In the genomic region with DNA sequence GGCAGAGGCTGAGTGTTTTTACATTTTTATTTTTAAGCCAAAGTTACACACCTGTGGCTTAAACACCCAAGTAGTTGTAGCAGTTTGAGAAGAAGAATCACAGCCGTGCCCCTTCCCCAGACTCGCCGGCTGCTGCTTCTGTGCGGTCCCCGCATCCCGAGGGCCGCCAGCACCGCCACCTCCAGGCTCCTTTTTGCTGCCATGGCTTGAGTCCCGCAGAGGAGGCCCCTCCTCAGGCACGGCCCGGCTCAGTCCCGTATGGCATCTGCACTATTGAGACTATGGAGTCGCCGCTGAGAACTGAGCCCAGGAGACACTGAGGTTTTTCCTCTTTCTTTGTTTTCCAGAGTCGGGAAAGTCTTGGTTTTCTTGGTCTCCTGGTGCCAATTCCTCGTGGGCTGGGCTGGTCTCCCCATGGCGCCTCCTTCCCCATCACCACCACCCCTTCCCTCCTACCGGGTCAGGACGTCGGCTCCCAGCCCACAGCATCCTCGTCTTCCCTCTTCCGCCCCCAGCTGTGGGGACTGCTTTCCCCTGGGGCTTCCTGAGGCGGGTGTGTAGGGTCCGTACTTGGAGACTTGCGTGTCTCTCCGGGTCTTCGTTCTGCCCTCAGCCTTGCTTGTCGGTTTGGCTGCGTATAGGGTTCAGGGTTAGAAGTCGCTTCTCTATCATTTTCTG, we compare ENCODE assay signal across 20 cellular contexts. TPM values are rescaled to one million over a fixed set of nuclear protein-coding genes. Genes with fewer than 3 reads are reported as not detected.
DNase-seq lines count a peak whose midpoint lies in the region; ATAC-seq, FAIRE-seq and TF ChIP-seq lines count a peak whose summit lies in the region.
"Had no signal": no experiment of that assay in that cellular context is flagged by ENCODE, and none has a peak within 500 bp of the region (broad histone marks: within the 10 kb centered on the region; RNA-seq: fewer than 3 reads in every experiment).

No MANE protein-coding gene starts in this region.

- H3K27ac ChIP-seq in left ventricle myocardium inferior (replicated peaks) (no peak overlapping the region), neuronal stem cell (replicated peaks; ENCODE audit: low read length) (no peak overlapping the region)
- H3K27ac ChIP-seq: Peyer's patch had no signal

- no peaks in the 10 kb centered on the region for H3K4me1 ChIP-seq in left ventricle myocardium inferior
- H3K4me1 ChIP-seq in neuronal stem cell (ENCODE audit: control insufficient read depth in 2 of 2, insufficient read depth in 1 of 2, low read depth in 1 of 2, low read length in 2 of 2) = no peaks in the 10 kb centered on the region
- H3K4me1 ChIP-seq: Peyer's patch had no signal

- H3K4me2 ChIP-seq in neuronal stem cell (ENCODE audit: insufficient read depth, low read length, poor library complexity, severe bottlenecking) = no peak overlapping the region

- peak; percentile 30 for DNase-seq in Right ventricle myocardium superior
- DNase-seq in left ventricle myocardium inferior = no peak
- no peak for DNase-seq in central memory CD8-positive, alpha-beta T cell (ENCODE audit: low spot score in 2 of 2)
- DNase-seq in neuronal stem cell (ENCODE audit: low spot score) = no peak
- no peak for DNase-seq in AML-193 (lab: John Stamatoyannopoulos, UW)
- DNase-seq in D721Med (ENCODE audit: insufficient read length, low spot score) = no peak
- no peak for DNase-seq in NCI-H345 (lab: John Stamatoyannopoulos, UW)
- DNase-seq: DMS79, Karpas-422, MV-4-11, NCI-H1105 treated with DMSO at 0.1 percent for 48 hours, NCI-H2029 treated with DMSO at 0.1 percent for 48 hours, NCI-H2171 treated with DMSO at 0.1 percent for 48 hours, NCI-H446, NCI-H526 had no signal

- H3K36me3 Mint-ChIP-seq in central memory CD8-positive, alpha-beta T cell (ENCODE audit: insufficient read depth) = peaks cover 17% of the 10 kb centered on the region

- H3K36me3 ChIP-seq in left ventricle myocardium inferior (peaks cover 55% of the 10 kb centered on the region), neuronal stem cell (replicated peaks in 1 of 2; ENCODE audit: control insufficient read depth in 2 of 2, insufficient read depth in 2 of 2, low read length in 2 of 2) (peaks cover 29 to 33% of the 10 kb centered on the region in 2 donors)

- no CpG with 5 or more reads among the region's 30 CpGs for WGBS in neuronal stem cell (ENCODE audit: extremely low coverage in 2 of 2, insufficient read length in 2 of 2, insufficient replicate concordance in 1 of 2), 2 donors

- ATAC-seq in Right ventricle myocardium superior (ENCODE audit: poor library complexity) = no peak
- no peak for ATAC-seq in central memory CD8-positive, alpha-beta T cell (replicated peaks; ENCODE audit: extremely low read depth, poor library complexity, severe bottlenecking)

- no peak overlapping the region for H2AK5ac ChIP-seq in neuronal stem cell (ENCODE audit: low read depth, low read length)

- H2BK120ac ChIP-seq in neuronal stem cell (ENCODE audit: low read depth, low read length) = no peak overlapping the region

- H3K79me1 ChIP-seq in neuronal stem cell (ENCODE audit: low read depth, low read length) = peaks cover 6% of the 10 kb centered on the region

- peak overlapping the region; percentile 64 for H3K18ac ChIP-seq in neuronal stem cell (ENCODE audit: low read length)

- no peak overlapping the region for H3K9ac ChIP-seq in neuronal stem cell (ENCODE audit: low read depth, low read length, poor library complexity)

- intact Hi-C loops in Right ventricle myocardium superior (cut with DNase I) = no loop called here
- intact Hi-C loops in left ventricle myocardium inferior (cut with micrococcal nuclease) = no loop called here

- no peak overlapping the region for H2AFZ ChIP-seq in neuronal stem cell (ENCODE audit: low read length)

- no peak overlapping the region for H2BK5ac ChIP-seq in neuronal stem cell (ENCODE audit: low read length)

- no peak overlapping the region for H3K4ac ChIP-seq in neuronal stem cell (ENCODE audit: low read length)

- H3K4me3 Mint-ChIP-seq in central memory CD8-positive, alpha-beta T cell = no peak overlapping the region

- H3K9me3 ChIP-seq in left ventricle myocardium inferior (replicated peaks) = no peaks in the 10 kb centered on the region
- H3K9me3 ChIP-seq in neuronal stem cell (replicated peaks in 1 of 2; ENCODE audit: control insufficient read depth in 2 of 2, insufficient read depth in 1 of 2, low read depth in 1 of 2, low read length in 2 of 2) = no peaks in the 10 kb centered on the region

- no peaks in the 10 kb centered on the region for H3K4me1 Mint-ChIP-seq in central memory CD8-positive, alpha-beta T cell

- H3K27me3 ChIP-seq in left ventricle myocardium inferior (ENCODE audit: low read depth) = no peaks in the 10 kb centered on the region
- H3K27me3 ChIP-seq in neuronal stem cell (ENCODE audit: control insufficient read depth in 3 of 3, insufficient read depth in 3 of 3, low read depth in 1 of 3, low read length in 3 of 3) = no peaks in the 10 kb centered on the region
- H3K27me3 ChIP-seq: Peyer's patch had no signal

- H4K91ac ChIP-seq in neuronal stem cell (ENCODE audit: low read depth, low read length, poor library complexity) = no peak overlapping the region

- H2BK15ac ChIP-seq in neuronal stem cell (ENCODE audit: low read length) = no peak overlapping the region

- H3K14ac ChIP-seq in neuronal stem cell (ENCODE audit: low read length) = no peak overlapping the region

- H3K4me3 ChIP-seq in left ventricle myocardium inferior (no peak overlapping the region), neuronal stem cell (ENCODE audit: low read length in 2 of 2) (no peak overlapping the region)
- H3K4me3 ChIP-seq: Peyer's patch had no signal

- no peak overlapping the region for H4K8ac ChIP-seq in neuronal stem cell (ENCODE audit: low read depth, low read length)

- peak overlapping the region; percentile 73 for H2BK12ac ChIP-seq in neuronal stem cell (ENCODE audit: low read length)

- FAIRE-seq in D721Med (lab: Jason Lieb, UNC) = no peak
- FAIRE-seq: H54 had no signal

- TF ChIP-seq CTCF in left ventricle myocardium inferior (IDR thresholded peaks at IDR 0.05; ENCODE audit: borderline replicate concordance) = no peak
- no peak for TF ChIP-seq CTCF in D721Med (IDR thresholded peaks at IDR 0.05; ENCODE audit: insufficient read depth, missing control alignments)

- no peak overlapping the region for H3K23ac ChIP-seq in neuronal stem cell (ENCODE audit: low read depth, low read length, poor library complexity)

- H3K9me3 Mint-ChIP-seq in central memory CD8-positive, alpha-beta T cell = no peaks in the 10 kb centered on the region

- H3K27me3 Mint-ChIP-seq in central memory CD8-positive, alpha-beta T cell = no peaks in the 10 kb centered on the region

- peak overlapping the region; percentile 35 for H3K27ac Mint-ChIP-seq in central memory CD8-positive, alpha-beta T cell (ENCODE audit: low read depth)

RNA-seq across cellular contexts. Expression of gene CDH15, which starts 32.6 kb away (rescaled TPM):
- not detected for total RNA-seq in Right ventricle myocardium superior
- not detected for total RNA-seq in left ventricle myocardium inferior
- polyA plus RNA-seq in neuronal stem cell (2013, experiment 1 of 2) = 0.03 TPM
- 0.03 TPM for polyA plus RNA-seq in neuronal stem cell (2013, experiment 2 of 2)
- total RNA-seq: A172, OCI-LY7, Peyer's patch, SK-MEL-5 had no signal

RNA-seq across cellular contexts. Expression of gene ACSF3, which starts 45.3 kb away (rescaled TPM):
- total RNA-seq in Right ventricle myocardium superior = 15.5 TPM
- total RNA-seq in left ventricle myocardium inferior = 16.7 TPM
- polyA plus RNA-seq in neuronal stem cell (2013, experiment 1 of 2) = 8.9 TPM
- 9.7 TPM for polyA plus RNA-seq in neuronal stem cell (2013, experiment 2 of 2)
